In the genomic region with DNA sequence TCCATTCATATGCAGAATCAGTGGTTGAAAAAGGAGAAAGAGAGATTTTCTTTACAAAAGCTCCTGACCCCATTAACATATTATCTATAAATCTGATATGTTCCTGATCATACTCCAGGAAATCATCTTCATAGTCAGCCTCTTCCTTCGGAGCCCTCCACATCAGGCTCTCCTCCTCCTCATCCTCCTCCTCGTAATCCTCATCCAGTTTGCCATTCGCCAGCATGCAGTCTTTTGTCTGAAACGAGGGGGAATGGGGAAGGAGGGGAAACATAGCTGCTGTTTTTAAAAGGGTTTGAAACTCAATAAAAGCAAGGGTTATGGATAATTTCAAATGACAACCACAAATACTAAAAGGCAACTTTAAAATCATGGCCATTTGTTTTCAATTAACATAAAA, we compare ENCODE assay signal across 17 cellular contexts.
"Had no signal": no experiment of that assay in that cellular context is flagged by ENCODE, and none has a peak within 500 bp of the region (broad histone marks: within the 10 kb centered on the region; RNA-seq: fewer than 3 reads in every experiment).

No MANE protein-coding gene starts in this region.

- H3K27ac ChIP-seq: body of pancreas, coronary artery, esophagus squamous epithelium had no signal

- ATAC-seq: body of pancreas; mucosa of descending colon; naive thymus-derived CD4-positive, alpha-beta T cell had no signal

- H3K4me3 Mint-ChIP-seq: activated T-helper 1 cell treated with anti-CD3 and anti-CD28 coated beads, Interleukin-12 subunit alpha, Interleukin-12 subunit beta, Interleukin-2, Interleukin-4 antibody, amounts not matched to agents 30 ng/mL and 10 ng/mL and 1 ng/mL, durations not matched to agents 14 hours and 24 hours and 36 hours; central memory CD8-positive, alpha-beta T cell; immature natural killer cell; memory B cell; naive thymus-derived CD4-positive, alpha-beta T cell; T-helper 1 cell treated with Interleukin-12 subunit alpha and Interleukin-12 subunit beta and Interleukin-4 antibody, amounts not matched to agents 30 μg/mL and 1 μg/mL, for 36 hours had no signal

- DNase-seq: activated CD4-positive, alpha-beta T cell treated with anti-CD3 and anti-CD28 coated beads for 1 hour; activated naive CD4-positive, alpha-beta T cell; body of pancreas; effector CD4-positive, alpha-beta T cell; esophagus squamous epithelium; immature natural killer cell; kidney glomerular epithelial cell; mucosa of descending colon; naive thymus-derived CD4-positive, alpha-beta T cell; stimulated activated CD8-positive, alpha-beta memory T cell treated with anti-CD3 and anti-CD28 coated beads, Interleukin-4, amount 100 ng/mL, for 48 hours; stimulated activated naive CD4-positive, alpha-beta T cell treated with Interleukin-2 at 50 U/mL for 16 hours; trophoblast cell had no signal

- H3K27me3 Mint-ChIP-seq: central memory CD8-positive, alpha-beta T cell; memory B cell; naive thymus-derived CD4-positive, alpha-beta T cell had no signal

- H3K9me3 Mint-ChIP-seq: activated T-helper 1 cell treated with anti-CD3 and anti-CD28 coated beads, Interleukin-12 subunit alpha, Interleukin-12 subunit beta, Interleukin-2, Interleukin-4 antibody, amounts not matched to agents 30 ng/mL and 10 ng/mL and 1 ng/mL, durations not matched to agents 14 hours and 24 hours and 36 hours; central memory CD8-positive, alpha-beta T cell; immature natural killer cell; memory B cell; naive thymus-derived CD4-positive, alpha-beta T cell; T-helper 1 cell treated with Interleukin-12 subunit alpha and Interleukin-12 subunit beta and Interleukin-4 antibody, amounts not matched to agents 30 μg/mL and 1 μg/mL, for 36 hours had no signal

- H3K27ac Mint-ChIP-seq: activated T-helper 1 cell treated with anti-CD3 and anti-CD28 coated beads, Interleukin-12 subunit alpha, Interleukin-12 subunit beta, Interleukin-2, Interleukin-4 antibody, amounts not matched to agents 30 ng/mL and 10 ng/mL and 1 ng/mL, durations not matched to agents 14 hours and 24 hours and 36 hours; memory B cell; T-helper 1 cell treated with Interleukin-12 subunit alpha and Interleukin-12 subunit beta and Interleukin-4 antibody, amounts not matched to agents 30 μg/mL and 1 μg/mL, for 36 hours had no signal
